8 cellular contexts compared by ENCODE assay signal in genomic region chr7:77439572-77439971, GRCh38. TPM values are rescaled to one million over a fixed set of nuclear protein-coding genes. Genes with fewer than 3 reads are reported as not detected.
DNase-seq lines count a peak whose midpoint lies in the region; ATAC-seq and TF ChIP-seq lines count a peak whose summit lies in the region.

No MANE protein-coding gene starts in this region.

- ATAC-seq in HG02970 (IDR thresholded peaks at IDR 0.05; ENCODE audit: low FRiP score, unreplicated experiment) = no peak

- H3K9me3 Mint-ChIP-seq in chondrocyte (ENCODE audit: low read depth) (no peaks in the 10 kb centered on the region), immature natural killer cell (no peaks in the 10 kb centered on the region)

- DNase-seq in CD1c-positive myeloid dendritic cell (ENCODE audit: extremely low spot score) (peak; percentile 43), NCI-H2227 treated with DMSO at 0.1 percent for 48 hours (lab: John Stamatoyannopoulos, UW) (peak; percentile 34), chondrocyte (ENCODE audit: low spot score) (no peak), midbrain (lab: John Stamatoyannopoulos, UW) (peak; percentile 62), immature natural killer cell (no peak), KG1 (lab: John Stamatoyannopoulos, UW) (no peak)
- DNase-seq in stimulated activated CD4-positive, alpha-beta T cell treated with anti-CD3 and anti-CD28 coated beads, Interleukin-15, amount 100 ng/mL, for 24 hours = no peak

- H3K4me1 Mint-ChIP-seq in chondrocyte (ENCODE audit: low read depth) = peaks cover 37% of the 10 kb centered on the region
- peaks cover 7 to 26% of the 10 kb centered on the region in 2 donors for H3K4me1 Mint-ChIP-seq in immature natural killer cell

- peak; percentile 72 for TF ChIP-seq CTCF in chondrocyte (IDR thresholded peaks at IDR 0.05)

- no peak overlapping the region for H3K27ac Mint-ChIP-seq in chondrocyte (ENCODE audit: unreplicated experiment)
- H3K27ac Mint-ChIP-seq in immature natural killer cell = peak overlapping the region in 1 of 6 donors; percentile 31

- H3K27me3 Mint-ChIP-seq in chondrocyte (ENCODE audit: low read depth) (no peaks in the 10 kb centered on the region), immature natural killer cell (ENCODE audit: low read depth in 3 of 3) (peaks cover 0 to 3% (median 0%) of the 10 kb centered on the region in 3 donors)

- H3K36me3 Mint-ChIP-seq in chondrocyte (ENCODE audit: low read depth) (no peaks in the 10 kb centered on the region), immature natural killer cell (no peaks in the 10 kb centered on the region)

- H3K4me3 Mint-ChIP-seq in chondrocyte (ENCODE audit: unreplicated experiment) (no peak overlapping the region), immature natural killer cell (no peak overlapping the region)

RNA-seq across cellular contexts. Expression of gene GSAP, which starts 23.4 kb away (rescaled TPM):
- total RNA-seq in chondrocyte = 0.58 to 3.1 TPM (median 1.9 TPM) in 3 replicates
- 10 to 100 TPM; 24.6 to 85.4 (median 55.5) TPM for polyA plus RNA-seq in immature natural killer cell

Comparison
In these comparisons a context has a peak if more than half of its experiments do, and no peak if none do; other contexts are left out.
1. DNase-seq: peak in CD1c-positive myeloid dendritic cell (single experiment), NCI-H2227 treated with DMSO at 0.1 percent for 48 hours (single experiment) and midbrain (single experiment); none in chondrocyte (single experiment), immature natural killer cell (0 of 3), stimulated activated CD4-positive, alpha-beta T cell treated with anti-CD3 and anti-CD28 coated beads, Interleukin-15, amount 100 ng/mL, for 24 hours (single experiment) and KG1 (single experiment).